10 cellular contexts compared by ENCODE assay signal in genomic region chr2:44120428-44120827, GRCh38. TPM values are rescaled to one million over a fixed set of nuclear protein-coding genes. Genes with fewer than 3 reads are reported as not detected.
A peak's percentile ranks its signal among the peaks of the same experiment; 100 is the strongest.
DNase-seq lines count a peak whose midpoint lies in the region; ATAC-seq, FAIRE-seq and TF ChIP-seq lines count a peak whose summit lies in the region.
"Had no signal": no experiment of that assay in that cellular context is flagged by ENCODE, and none has a peak within 500 bp of the region (broad histone marks: within the 10 kb centered on the region; RNA-seq: fewer than 3 reads in every experiment).

No MANE protein-coding gene starts in this region.

- ATAC-seq in HepG2: no peak
- ATAC-seq in right lobe of liver: no peak
- ATAC-seq in HG03039 (IDR thresholded peaks at IDR 0.05; ENCODE audit: unreplicated experiment): no peak
- no peak for ATAC-seq in GM21515 (IDR thresholded peaks at IDR 0.05; ENCODE audit: unreplicated experiment)

- TF ChIP-seq CTCF in HepG2 (CRISPR knock-in tag; IDR thresholded peaks at IDR 0.05) (no peak), right lobe of liver (IDR thresholded peaks at IDR 0.05) (no peak), endothelial cell (IDR thresholded peaks at IDR 0.05; ENCODE audit: unreplicated experiment) (no peak)

- H3K4me3 Mint-ChIP-seq in endothelial cell (ENCODE audit: unreplicated experiment): no peak overlapping the region
- H3K4me3 Mint-ChIP-seq: central memory CD8-positive, alpha-beta T cell had no signal

- FAIRE-seq in HepG2 (lab: Jason Lieb, UNC) (no peak), urothelium cell line (lab: Jason Lieb, UNC) (no peak)

- no peak overlapping the region for H3K27ac Mint-ChIP-seq in endothelial cell (ENCODE audit: unreplicated experiment)

- H3K27me3 Mint-ChIP-seq in endothelial cell (ENCODE audit: unreplicated experiment): no peaks in the 10 kb centered on the region

- no peaks in the 10 kb centered on the region for H3K9me3 Mint-ChIP-seq in endothelial cell (ENCODE audit: unreplicated experiment)
- H3K9me3 Mint-ChIP-seq: central memory CD8-positive, alpha-beta T cell had no signal

- no peaks in the 10 kb centered on the region for H3K79me2 ChIP-seq in HepG2 (ENCODE audit: insufficient read depth, low read length)

- no peaks in the 10 kb centered on the region for H3K4me1 ChIP-seq in HepG2 (ENCODE audit: insufficient read depth, low read length)
- H3K4me1 ChIP-seq in right lobe of liver: no peaks in the 10 kb centered on the region
- H3K4me1 ChIP-seq: Caco-2 had no signal

- H3K27me3 ChIP-seq in HepG2 (ENCODE audit: control insufficient read depth in 1 of 2, insufficient read depth in 2 of 2, low read length in 2 of 2): no peaks in the 10 kb centered on the region
- H3K27me3 ChIP-seq in right lobe of liver: no peaks in the 10 kb centered on the region

- in situ Hi-C loops in HepG2 (cut with HindIII; ENCODE audit: extremely low pct_ligation_motif_present, low pct_unique_long_range_greater_than_20kb): no loop called here

- DNase-seq in HepG2 (ENCODE audit: low spot score) (no peak), right lobe of liver (no peak), SKM-1 treated with dmso at 0.1 percent for 144 hours (lab: John Stamatoyannopoulos, UW; ENCODE audit: unreplicated experiment) (peak; percentile 85), dedifferentiated amniotic fluid mesenchymal stem cell (ENCODE audit: extremely low spot score) (peak; percentile 85), urothelium cell line (ENCODE audit: low spot score) (peak; percentile 54), endothelial cell (ENCODE audit: low spot score) (no peak)
- DNase-seq: Caco-2 had no signal

- CTCF ChIA-PET in HepG2 (lab: Yijun Ruan, JAX; ENCODE audit: low intra/inter-chr PET ratio, low total read pairs): no interaction called here

- intact Hi-C loops in HepG2 (cut with micrococcal nuclease; ENCODE audit: unreplicated experiment) (no loop called here), right lobe of liver (cut with DNase I) (no loop called here)

- TF ChIP-seq POLR2A in HepG2 (IDR thresholded peaks at IDR 0.05; ENCODE audit: insufficient read depth in 1 of 2, low read depth in 2 of 2, low read length in 2 of 2): no peak
- TF ChIP-seq POLR2A in right lobe of liver (IDR thresholded peaks at IDR 0.05): no peak

- no peak overlapping the region for H3K9ac ChIP-seq in HepG2 (ENCODE audit: insufficient read depth, low read depth, low read length)

- H3K27ac ChIP-seq in HepG2 (ENCODE audit: extremely low read length, insufficient read depth, low read length) (no peak overlapping the region), right lobe of liver (no peak overlapping the region)

- no peaks in the 10 kb centered on the region for H3K36me3 ChIP-seq in HepG2 (replicated peaks in 1 of 2; ENCODE audit: control insufficient read depth in 1 of 2, insufficient read depth in 2 of 2, low read length in 2 of 2)
- no peaks in the 10 kb centered on the region for H3K36me3 ChIP-seq in right lobe of liver

- no peak overlapping the region for H2AFZ ChIP-seq in HepG2 (ENCODE audit: low read length)

- no peaks in the 10 kb centered on the region for H3K36me3 Mint-ChIP-seq in endothelial cell (ENCODE audit: low read depth, unreplicated experiment)

- WGBS in HepG2 (ENCODE audit: low lambda C conversion rate): 0% methylated on average over 2 of the region's 2 CpGs
- WGBS in right lobe of liver (ENCODE audit: insufficient coverage, low coverage, low lambda C conversion rate, missing lambda C conversion rate): 41% methylated on average over 2 of the region's 2 CpGs

- TF ChIP-seq RAD21 in HepG2 (CRISPR knock-in tag; IDR thresholded peaks at IDR 0.05): no peak

- H3K4me2 ChIP-seq in HepG2 (ENCODE audit: low read depth, low read length): no peak overlapping the region

- TF ChIP-seq EP300 in HepG2 (IDR thresholded peaks at IDR 0.05; ENCODE audit: low read depth in 2 of 2, low read length in 2 of 2) (no peak), HepG2 (CRISPR knock-in tag; IDR thresholded peaks at IDR 0.05; ENCODE audit: borderline replicate concordance) (no peak)

- POLR2A ChIA-PET in HepG2 (lab: Yijun Ruan, JAX): no interaction called here

- H3K4me3 ChIP-seq in HepG2 (replicated peaks in 1 of 3; ENCODE audit: insufficient read depth in 1 of 3, low read depth in 2 of 3, low read length in 3 of 3): no peak overlapping the region
- no peak overlapping the region for H3K4me3 ChIP-seq in right lobe of liver

- no TSS peak for BruUV-seq in HepG2 (replicated peaks; lab: Mats Ljungman, UMichigan)

- no peaks in the 10 kb centered on the region for H3K4me1 Mint-ChIP-seq in endothelial cell (ENCODE audit: unreplicated experiment)
- H3K4me1 Mint-ChIP-seq: central memory CD8-positive, alpha-beta T cell had no signal

- no peaks in the 10 kb centered on the region for H4K20me1 ChIP-seq in HepG2 (ENCODE audit: insufficient read depth, low read length)

- H3K9me3 ChIP-seq in HepG2 (ENCODE audit: low read length) (no peaks in the 10 kb centered on the region), right lobe of liver (no peaks in the 10 kb centered on the region)
- H3K9me3 ChIP-seq: Caco-2 had no signal

TF ChIP-seq in HepG2, 621 proteins besides CTCF, POLR2A, EP300 and RAD21:
- TF ChIP-seq PLRG1 (conservative IDR thresholded peaks at IDR 0.05): no peak
- TF ChIP-seq BHLHE40 (IDR thresholded peaks at IDR 0.05; ENCODE audit: low read length): 0 out of 2 replicates have a peak, but pooled peaks have one; percentile 28

RNA-seq across cellular contexts. Expression of gene PPM1B, which starts 48.2 kb away (rescaled TPM):
- total RNA-seq in HepG2 (2016; rRNA removed; fragmentation: Illumina TruSeq; extraction: Trizol) (24.4 and 33.6 TPM in 2 replicates), right lobe of liver (10 to 100 TPM; 20.4 to 43.3 (median 27.8) TPM), endothelial cell (ENCODE audit: unreplicated experiment) (31.2 TPM)
- 17.8 and 18.0 TPM in 2 replicates for total RNA-seq in HepG2 (2016; cell fraction: cytosol; rRNA removed; fragmentation: Illumina TruSeq; extraction: Trizol; ENCODE audit: low read depth)
- 25.9 and 32.4 TPM in 2 replicates for total RNA-seq in HepG2 (2016; cell fraction: insoluble cytoplasmic fraction; rRNA removed; fragmentation: Illumina TruSeq; extraction: Trizol)
- total RNA-seq in HepG2 (2016; cell fraction: membrane; rRNA removed; fragmentation: Illumina TruSeq; extraction: Trizol): 13.8 and 16.7 TPM in 2 replicates
- total RNA-seq in HepG2 (2016; cell fraction: nucleus; rRNA removed; fragmentation: Illumina TruSeq; extraction: Trizol): 23.0 and 24.0 TPM in 2 replicates
- polyA plus RNA-seq in HepG2 (2011; rRNA removed): 24.7 and 25.0 TPM in 2 replicates
- polyA plus RNA-seq in HepG2 (2011; cell fraction: cytosol; rRNA removed): 8.6 and 12.7 TPM in 2 replicates
- polyA plus RNA-seq in HepG2 (2011; cell fraction: nucleus; rRNA removed): 8.7 and 9.9 TPM in 2 replicates
- polyA plus RNA-seq in HepG2 (2012): 28.6 and 32.2 TPM in 2 replicates
- 1.6 and 1.8 TPM in 2 replicates for polyA plus RNA-seq in HepG2 (2016; cell fraction: cytosol; fragmentation: Illumina TruSeq; extraction: Trizol; ENCODE audit: low read depth)
- 34.6 and 37.7 TPM in 2 replicates for polyA plus RNA-seq in HepG2 (2016; cell fraction: insoluble cytoplasmic fraction; fragmentation: Illumina TruSeq; extraction: Trizol; ENCODE audit: low read depth)
- polyA plus RNA-seq in HepG2 (2016; cell fraction: membrane; fragmentation: Illumina TruSeq; extraction: Trizol; ENCODE audit: low read depth): 7.0 and 7.6 TPM in 2 replicates
- polyA plus RNA-seq in HepG2 (2016; cell fraction: nucleus; fragmentation: Illumina TruSeq; extraction: Trizol; ENCODE audit: insufficient read depth, low read depth): 24.1 and 29.0 TPM in 2 replicates
- 32.2 and 37.2 TPM in 2 replicates for polyA minus RNA-seq in HepG2 (2011; rRNA and poly(A)+ RNA removed; ENCODE audit: low replicate concordance)
- polyA minus RNA-seq in HepG2 (2011; cell fraction: cytosol; rRNA and poly(A)+ RNA removed): 29.5 and 38.6 TPM in 2 replicates
- polyA minus RNA-seq in HepG2 (2011; cell fraction: nucleus; rRNA and poly(A)+ RNA removed): 58.3 and 66.4 TPM in 2 replicates

Comparison
In these comparisons a context has a peak if more than half of its experiments do, and no peak if none do; other contexts are left out.
1. DNase-seq: peak in SKM-1 treated with dmso at 0.1 percent for 144 hours (single experiment), dedifferentiated amniotic fluid mesenchymal stem cell (single experiment) and urothelium cell line (single experiment); none in HepG2 (single experiment), right lobe of liver (0 of 3) and endothelial cell (single experiment).